Comparison of ENCODE assay signal across 17 cellular contexts in genomic region chrX:41022579-41022978, GRCh38.
DNase-seq lines count a peak whose midpoint lies in the region; ATAC-seq, FAIRE-seq and TF ChIP-seq lines count a peak whose summit lies in the region.
"Had no signal": no experiment of that assay in that cellular context is flagged by ENCODE, and none has a peak within 500 bp of the region (broad histone marks: within the 10 kb centered on the region; RNA-seq: fewer than 3 reads in every experiment).

No MANE protein-coding gene starts in this region.

- peak; percentile 78 for ATAC-seq in PC-3
- peak; percentile 56 for ATAC-seq in mucosa of descending colon
- ATAC-seq in naive thymus-derived CD8-positive, alpha-beta T cell, result no peak
- ATAC-seq: upper lobe of right lung had no signal

- TF ChIP-seq CTCF in PC-3 (conservative IDR thresholded peaks at IDR 0.05; ENCODE audit: low read depth, low read length), result no peak
- no peak for TF ChIP-seq CTCF in endothelial cell of umbilical vein (IDR thresholded peaks at IDR 0.05; ENCODE audit: extremely low read depth in 1 of 2, insufficient read depth in 1 of 2, low read depth in 1 of 2, low read length in 2 of 2)
- TF ChIP-seq CTCF in mucosa of descending colon (IDR thresholded peaks at IDR 0.05), result no peak
- no peak for TF ChIP-seq CTCF in mesothelial cell of epicardium (IDR thresholded peaks at IDR 0.05; ENCODE audit: unreplicated experiment)
- no peak for TF ChIP-seq CTCF in adrenal gland (IDR thresholded peaks at IDR 0.05)

- WGBS in adrenal gland, 4 donors, result 22 to 61% (median 39%) methylated on average over 1 of the region's 1 CpG

- peaks cover 8% of the 10 kb centered on the region for H3K9me3 Mint-ChIP-seq in mesothelial cell of epicardium
- H3K9me3 Mint-ChIP-seq in naive thymus-derived CD8-positive, alpha-beta T cell, result peaks cover 0 to 12% (median 0%) of the 10 kb centered on the region in 9 donors

- CTCF ChIA-PET in PC-3 (lab: Charles Lee) (no interaction called here), endothelial cell of umbilical vein (lab: Charles Lee) (no interaction called here)

- H4K20me1 ChIP-seq in PC-3 (ENCODE audit: low read length), result no peaks in the 10 kb centered on the region
- H4K20me1 ChIP-seq in endothelial cell of umbilical vein (replicated peaks; ENCODE audit: control insufficient read depth, extremely low read depth, insufficient read depth, low read length), result no peaks in the 10 kb centered on the region

- intact Hi-C loops in PC-3 (cut with micrococcal nuclease), result loop anchor here (1.0 kb wide), 1 partner anchor 62 kb away; no protein-coding TSS in a partner anchor
- intact Hi-C loops in endothelial cell of umbilical vein (cut with micrococcal nuclease), result no loop called here
- intact Hi-C loops in mucosa of descending colon (cut with DNase I, micrococcal nuclease), result no loop called here
- intact Hi-C loops in adrenal gland (cut with DNase I), result no loop called here

- H3K27ac ChIP-seq in PC-3 (ENCODE audit: low read length), result peak overlapping the region; percentile 73
- no peak overlapping the region for H3K27ac ChIP-seq in endothelial cell of umbilical vein (ENCODE audit: insufficient read depth, low read depth, low read length)
- H3K27ac ChIP-seq in adrenal gland, result no peak overlapping the region
- H3K27ac ChIP-seq: 22Rv1, ascending aorta, SJSA1, upper lobe of right lung had no signal

- dilution Hi-C loops in endothelial cell of umbilical vein (cut with MboI; ENCODE audit: extremely low pct_ligation_motif_present, low sequenced_read_pairs), result no loop called here

- peak; percentile 48 for DNase-seq in DMS53 (lab: John Stamatoyannopoulos, UW)
- DNase-seq in DMS53 treated with DMSO at 0.1 percent for 48 hours (lab: John Stamatoyannopoulos, UW; ENCODE audit: unreplicated experiment), result no peak
- DNase-seq in PC-3, result peak; percentile 90
- DNase-seq in endothelial cell of umbilical vein (ENCODE audit: low read depth, low spot score), result no peak
- no peak for DNase-seq in mucosa of descending colon
- no peak for DNase-seq in mesothelial cell of epicardium (ENCODE audit: low spot score in 2 of 2, unreplicated experiment in 2 of 2)
- no peak for DNase-seq in naive thymus-derived CD8-positive, alpha-beta T cell
- DNase-seq in adrenal gland, result no peak
- DNase-seq: activated T-cell treated with anti-CD3 and anti-CD28 coated beads, Interleukin-2, amount 50 U/mL, for 24 hours; COR-L47; midbrain; NCI-H446; posterior cingulate gyrus; upper lobe of right lung had no signal

- H3K36me3 ChIP-seq in PC-3 (ENCODE audit: low read depth, low read length) (no peaks in the 10 kb centered on the region), endothelial cell of umbilical vein (ENCODE audit: control insufficient read depth in 2 of 2, extremely low read depth in 1 of 2, insufficient read depth in 2 of 2, low read length in 2 of 2) (no peaks in the 10 kb centered on the region), mucosa of descending colon (ENCODE audit: low read depth) (no peaks in the 10 kb centered on the region), adrenal gland (replicated peaks in 1 of 2) (no peaks in the 10 kb centered on the region)
- H3K36me3 ChIP-seq: ascending aorta, SJSA1, upper lobe of right lung had no signal

- no peaks in the 10 kb centered on the region for H3K9me1 ChIP-seq in endothelial cell of umbilical vein (replicated peaks; ENCODE audit: control insufficient read depth, extremely low read depth, insufficient read depth, low read length)

- peak; percentile 26 for FAIRE-seq in endothelial cell of umbilical vein (lab: Jason Lieb, UNC)

- H3K9me3 ChIP-seq in PC-3 (ENCODE audit: low read length) (no peaks in the 10 kb centered on the region), endothelial cell of umbilical vein (replicated peaks; ENCODE audit: control insufficient read depth, insufficient read depth, low read length) (no peaks in the 10 kb centered on the region), mucosa of descending colon (no peaks in the 10 kb centered on the region), adrenal gland (replicated peaks in 1 of 3) (no peaks in the 10 kb centered on the region)
- H3K9me3 ChIP-seq: ascending aorta, SJSA1, upper lobe of right lung had no signal

- no peaks in the 10 kb centered on the region for H3K27me3 Mint-ChIP-seq in mesothelial cell of epicardium (ENCODE audit: low read depth)
- peaks cover 0 to 1% (median 0%) of the 10 kb centered on the region in 5 donors for H3K27me3 Mint-ChIP-seq in naive thymus-derived CD8-positive, alpha-beta T cell

- H3K4me2 ChIP-seq in PC-3 (ENCODE audit: low read length) (peak overlapping the region; percentile 29), endothelial cell of umbilical vein (ENCODE audit: insufficient read depth, low read length) (no peak overlapping the region)

- H3K4me3 ChIP-seq in PC-3 (ENCODE audit: low read length), result no peak overlapping the region
- no peak overlapping the region for H3K4me3 ChIP-seq in endothelial cell of umbilical vein (replicated peaks in 1 of 3; ENCODE audit: insufficient read depth in 1 of 3, low read depth in 1 of 3, low read length in 3 of 3)
- no peak overlapping the region for H3K4me3 ChIP-seq in mucosa of descending colon
- no peak overlapping the region for H3K4me3 ChIP-seq in adrenal gland
- H3K4me3 ChIP-seq: ascending aorta, SJSA1, upper lobe of right lung had no signal

- no peak for TF ChIP-seq POLR2A in endothelial cell of umbilical vein (IDR thresholded peaks at IDR 0.05; ENCODE audit: low read depth, low read length)
- no peak for TF ChIP-seq POLR2A in adrenal gland (IDR thresholded peaks at IDR 0.05)

- H3K4me1 ChIP-seq in PC-3 (ENCODE audit: insufficient read depth, low read length) (peaks cover 15% of the 10 kb centered on the region), endothelial cell of umbilical vein (ENCODE audit: control insufficient read depth, extremely low read depth, insufficient read depth, low read length) (no peaks in the 10 kb centered on the region), mucosa of descending colon (ENCODE audit: low read depth) (no peaks in the 10 kb centered on the region), adrenal gland (replicated peaks in 1 of 2) (no peaks in the 10 kb centered on the region)
- H3K4me1 ChIP-seq: ascending aorta, upper lobe of right lung had no signal

- peak overlapping the region; percentile 12; the same call in 1 of the 2 replicates for H3K9ac ChIP-seq in PC-3 (ENCODE audit: low read length)
- H3K9ac ChIP-seq in endothelial cell of umbilical vein (replicated peaks; ENCODE audit: extremely low read depth, insufficient read depth, low read length), result no peak overlapping the region

- H3K79me2 ChIP-seq in PC-3 (ENCODE audit: low read length) (no peaks in the 10 kb centered on the region), endothelial cell of umbilical vein (ENCODE audit: control insufficient read depth, insufficient read depth, low read length) (no peaks in the 10 kb centered on the region)

- H3K27ac Mint-ChIP-seq in mesothelial cell of epicardium, result no peak overlapping the region
- H3K27ac Mint-ChIP-seq in naive thymus-derived CD8-positive, alpha-beta T cell, result no peak overlapping the region
- H3K27ac Mint-ChIP-seq: activated T-cell treated with anti-CD3 and anti-CD28 coated beads, Interleukin-2, amount 50 U/mL, for 24 hours had no signal

- H2AFZ ChIP-seq in PC-3 (ENCODE audit: low read length), result no peak overlapping the region
- H2AFZ ChIP-seq in endothelial cell of umbilical vein (ENCODE audit: low read depth, low read length), result no peak overlapping the region

- no peaks in the 10 kb centered on the region for H3K9me2 ChIP-seq in PC-3 (replicated peaks; ENCODE audit: low read length)

- POLR2A ChIA-PET in PC-3 (lab: Charles Lee; ENCODE audit: unreplicated experiment) (interaction anchor here (0.7 to 0.8 kb wide), 2 partner anchors 84 to 141 kb away, joined by 6 to 7 read pairs; no protein-coding TSS in a partner anchor), endothelial cell of umbilical vein (lab: Charles Lee) (no interaction called here)
- POLR2A ChIA-PET in naive thymus-derived CD8-positive, alpha-beta T cell (lab: Charles Lee), result no interaction called here

- no peaks in the 10 kb centered on the region for H3F3A ChIP-seq in PC-3 (ENCODE audit: low read length, unreplicated experiment)

- no peak overlapping the region for H3K4me3 Mint-ChIP-seq in mesothelial cell of epicardium
- H3K4me3 Mint-ChIP-seq in naive thymus-derived CD8-positive, alpha-beta T cell, result no peak overlapping the region
- H3K4me3 Mint-ChIP-seq: activated T-cell treated with anti-CD3 and anti-CD28 coated beads, Interleukin-2, amount 50 U/mL, for 24 hours had no signal

- peaks cover 20% of the 10 kb centered on the region for H3K4me1 Mint-ChIP-seq in mesothelial cell of epicardium
- no peaks in the 10 kb centered on the region for H3K4me1 Mint-ChIP-seq in naive thymus-derived CD8-positive, alpha-beta T cell

- H3K36me3 Mint-ChIP-seq in mesothelial cell of epicardium, result no peaks in the 10 kb centered on the region
- H3K36me3 Mint-ChIP-seq in naive thymus-derived CD8-positive, alpha-beta T cell, result no peaks in the 10 kb centered on the region

- no peaks in the 10 kb centered on the region for H3K27me3 ChIP-seq in PC-3 (ENCODE audit: low read length)
- no peaks in the 10 kb centered on the region for H3K27me3 ChIP-seq in endothelial cell of umbilical vein (ENCODE audit: control insufficient read depth in 2 of 2, insufficient read depth in 2 of 2, low read length in 2 of 2)
- H3K27me3 ChIP-seq in adrenal gland, result peaks cover 6% of the 10 kb centered on the region
- H3K27me3 ChIP-seq: ascending aorta, SJSA1, upper lobe of right lung had no signal

- BruUV-seq in PC-3 (replicated peaks; lab: Mats Ljungman, UMichigan), result no TSS peak
- BruUV-seq in endothelial cell of umbilical vein (replicated peaks; lab: Mats Ljungman, UMichigan), result no TSS peak

TF ChIP-seq in endothelial cell of umbilical vein, 7 proteins besides CTCF, POLR2A, EP300 and RAD21:
- TF ChIP-seq MYC (IDR thresholded peaks at IDR 0.05; ENCODE audit: low read depth, low read length) (no peak), JUN (IDR thresholded peaks at IDR 0.05; ENCODE audit: borderline replicate concordance, insufficient read depth, insufficient read length, low read depth) (no peak), MAX (IDR thresholded peaks at IDR 0.05; ENCODE audit: insufficient read depth, insufficient read length) (no peak), FOS (IDR thresholded peaks at IDR 0.05; ENCODE audit: borderline replicate concordance, insufficient read depth, low read length) (no peak), EZH2 (IDR thresholded peaks at IDR 0.05; ENCODE audit: borderline replicate concordance, low read depth, low read length, severe bottlenecking) (no peak), POLR2AphosphoS5 (IDR thresholded peaks at IDR 0.05; ENCODE audit: insufficient read depth, low read depth, low read length) (no peak), GATA2 (IDR thresholded peaks at IDR 0.05; ENCODE audit: insufficient read depth, insufficient read length, low read depth, low read length) (no peak)
TF ChIP-seq in endothelial cell of umbilical vein: peak in this region for 0.

Comparison
In these comparisons a context has a peak if more than half of its experiments do, and no peak if none do; other contexts are left out.
1. DNase-seq: peak in DMS53 (single experiment) and PC-3 (single experiment); none in DMS53 treated with DMSO at 0.1 percent for 48 hours (single experiment), endothelial cell of umbilical vein (single experiment), mucosa of descending colon (0 of 3), mesothelial cell of epicardium (0 of 2), naive thymus-derived CD8-positive, alpha-beta T cell (0 of 10) and adrenal gland (0 of 7).
2. ATAC-seq: peak in PC-3 (single experiment) and mucosa of descending colon (single experiment); none in naive thymus-derived CD8-positive, alpha-beta T cell (0 of 2).